Comparison of ENCODE assay signal across 34 cellular contexts in the genomic region with DNA sequence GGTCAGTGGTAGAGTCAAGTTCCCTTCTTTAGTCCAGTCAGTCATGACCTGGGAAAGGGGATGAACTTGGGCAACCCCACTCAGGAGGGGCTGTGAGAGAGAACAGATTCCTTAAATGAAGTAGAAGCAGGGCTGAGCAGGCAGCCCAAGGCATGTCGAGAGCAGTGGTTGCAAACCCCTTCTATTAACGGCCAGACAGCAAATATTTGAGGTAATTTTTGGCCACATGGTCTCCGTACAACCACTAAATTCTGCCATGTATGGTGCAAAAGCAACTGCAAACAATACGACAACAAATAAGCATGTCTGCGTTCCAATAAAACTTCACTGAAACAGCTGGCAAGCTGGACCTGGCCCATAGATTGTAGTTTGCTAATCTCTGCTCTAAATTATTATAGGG.
"Had no signal": no experiment of that assay in that cellular context is flagged by ENCODE, and none has a peak within 500 bp of the region (broad histone marks: within the 10 kb centered on the region; RNA-seq: fewer than 3 reads in every experiment).

No MANE protein-coding gene starts in this region.

- H3K36me3 ChIP-seq: adrenal gland, esophagus squamous epithelium, WERI-Rb-1 had no signal

- H3K27ac ChIP-seq: adrenal gland, body of pancreas, epithelial cell of prostate, esophagus squamous epithelium, WERI-Rb-1 had no signal

- DNase-seq: activated B cell treated with CpG ODN at 0.5 μM for 24 hours; activated CD4-positive, alpha-beta memory T cell treated with anti-CD3 and anti-CD28 coated beads for 36 hours; activated CD4-positive, alpha-beta T cell treated with anti-CD3 and anti-CD28 coated beads for 48 hours; activated CD4-positive, alpha-beta T cell treated with anti-CD3 and anti-CD28 coated beads, Interleukin-2, amount 50 U/mL, for 1 hour; activated CD8-positive, alpha-beta memory T cell treated with anti-CD3 and anti-CD28 coated beads, Interleukin-2, amount 10 ng/mL, durations not matched to agents 7 days and 5 days; activated CD8-positive, alpha-beta memory T cell treated with anti-CD3 and anti-CD28 coated beads, Interleukin-2, amount 50 U/mL, for 4 hours; activated CD8-positive, alpha-beta T cell treated with anti-CD3 and anti-CD28 coated beads, Interleukin-2, amount 10 ng/mL, durations not matched to agents 7 days and 5 days; activated effector memory CD4-positive, alpha-beta T cell treated with anti-CD3 and anti-CD28 coated beads, Interleukin-2, amount 50 U/mL, for 16 hours; activated naive CD4-positive, alpha-beta T cell treated with anti-CD3 and anti-CD28 coated beads for 36 hours; activated naive CD8-positive, alpha-beta T cell treated with anti-CD3 and anti-CD28 coated beads for 36 hours; activated naive CD8-positive, alpha-beta T cell treated with anti-CD3 and anti-CD28 coated beads, Interleukin-2, amount 50 U/mL, for 24 hours; activated T-cell treated with anti-CD3 and anti-CD28 coated beads, Interleukin-2, amount 50 U/mL, for 1 hour; activated T-cell treated with anti-CD3 and anti-CD28 coated beads, Interleukin-2, amount 50 U/mL, for 48 hours; adrenal gland; amygdala; aorta; body of pancreas; caudate nucleus; cortex of kidney; dermis blood vessel endothelial cell; effector CD4-positive, alpha-beta T cell; effector memory CD8-positive, alpha-beta T cell; esophagus squamous epithelium; foreskin fibroblast; head of caudate nucleus; T-helper 17 cell; T1000; WERI-Rb-1 had no signal

- H3K36me3 Mint-ChIP-seq: activated CD4-positive, alpha-beta memory T cell treated with anti-CD3 and anti-CD28 coated beads for 36 hours; activated CD8-positive, alpha-beta memory T cell treated with anti-CD3 and anti-CD28 coated beads, Interleukin-2, amount 10 ng/mL, durations not matched to agents 7 days and 5 days; activated naive CD4-positive, alpha-beta T cell treated with anti-CD3 and anti-CD28 coated beads, Interleukin-2, amount 50 U/mL, for 24 hours; activated naive CD8-positive, alpha-beta T cell treated with anti-CD3 and anti-CD28 coated beads for 36 hours had no signal

- H3K4me3 ChIP-seq: adrenal gland, body of pancreas, esophagus squamous epithelium had no signal

- H3K4me1 ChIP-seq: adrenal gland, body of pancreas, esophagus squamous epithelium had no signal

- H3K27me3 Mint-ChIP-seq: activated B cell treated with CpG ODN at 0.5 μM for 24 hours; activated CD4-positive, alpha-beta memory T cell treated with anti-CD3 and anti-CD28 coated beads for 36 hours; activated CD8-positive, alpha-beta memory T cell treated with anti-CD3 and anti-CD28 coated beads, Interleukin-2, amount 10 ng/mL, durations not matched to agents 7 days and 5 days; activated naive CD4-positive, alpha-beta T cell treated with anti-CD3 and anti-CD28 coated beads, Interleukin-2, amount 50 U/mL, for 24 hours; activated naive CD8-positive, alpha-beta T cell treated with anti-CD3 and anti-CD28 coated beads, Interleukin-2, amount 50 U/mL, for 24 hours; effector memory CD8-positive, alpha-beta T cell; T-helper 17 cell had no signal

- H3K4me3 Mint-ChIP-seq: activated B cell treated with CpG ODN at 0.5 μM for 24 hours; activated CD4-positive, alpha-beta memory T cell treated with anti-CD3 and anti-CD28 coated beads for 36 hours; activated CD8-positive, alpha-beta memory T cell treated with anti-CD3 and anti-CD28 coated beads, Interleukin-2, amount 10 ng/mL, durations not matched to agents 7 days and 5 days; activated CD8-positive, alpha-beta T cell treated with anti-CD3 and anti-CD28 coated beads, Interleukin-2, amount 10 ng/mL, durations not matched to agents 7 days and 5 days; activated naive CD4-positive, alpha-beta T cell treated with anti-CD3 and anti-CD28 coated beads for 36 hours; activated naive CD4-positive, alpha-beta T cell treated with anti-CD3 and anti-CD28 coated beads, Interleukin-2, amount 50 U/mL, for 24 hours; activated naive CD8-positive, alpha-beta T cell treated with anti-CD3 and anti-CD28 coated beads for 36 hours; activated naive CD8-positive, alpha-beta T cell treated with anti-CD3 and anti-CD28 coated beads, Interleukin-2, amount 50 U/mL, for 24 hours; activated T-helper 1 cell treated with anti-CD3 and anti-CD28 coated beads, Interleukin-12 subunit alpha, Interleukin-12 subunit beta, Interleukin-2, Interleukin-4 antibody, amounts not matched to agents 30 ng/mL and 10 ng/mL and 1 ng/mL, durations not matched to agents 14 hours and 24 hours and 36 hours; effector memory CD8-positive, alpha-beta T cell; T-helper 17 cell; T-helper 2 cell treated with Interferon-gamma antibody and Interleukin-4, amounts not matched to agents 5 μg/mL and 100 μg/mL, for 36 hours had no signal

- H3K4me1 Mint-ChIP-seq: activated B cell treated with CpG ODN at 0.5 μM for 24 hours; activated CD8-positive, alpha-beta memory T cell treated with anti-CD3 and anti-CD28 coated beads, Interleukin-2, amount 10 ng/mL, durations not matched to agents 7 days and 5 days; activated naive CD4-positive, alpha-beta T cell treated with anti-CD3 and anti-CD28 coated beads, Interleukin-2, amount 50 U/mL, for 24 hours; activated naive CD8-positive, alpha-beta T cell treated with anti-CD3 and anti-CD28 coated beads for 36 hours; activated naive CD8-positive, alpha-beta T cell treated with anti-CD3 and anti-CD28 coated beads, Interleukin-2, amount 50 U/mL, for 24 hours; T-helper 17 cell had no signal

- H3K27ac Mint-ChIP-seq: activated B cell treated with CpG ODN at 0.5 μM for 24 hours; activated CD4-positive, alpha-beta memory T cell treated with anti-CD3 and anti-CD28 coated beads for 36 hours; activated CD8-positive, alpha-beta memory T cell treated with anti-CD3 and anti-CD28 coated beads, Interleukin-2, amount 10 ng/mL, durations not matched to agents 7 days and 5 days; activated CD8-positive, alpha-beta T cell treated with anti-CD3 and anti-CD28 coated beads, Interleukin-2, amount 10 ng/mL, durations not matched to agents 7 days and 5 days; activated naive CD4-positive, alpha-beta T cell treated with anti-CD3 and anti-CD28 coated beads for 36 hours; activated naive CD4-positive, alpha-beta T cell treated with anti-CD3 and anti-CD28 coated beads, Interleukin-2, amount 50 U/mL, for 24 hours; activated naive CD8-positive, alpha-beta T cell treated with anti-CD3 and anti-CD28 coated beads for 36 hours; activated naive CD8-positive, alpha-beta T cell treated with anti-CD3 and anti-CD28 coated beads, Interleukin-2, amount 50 U/mL, for 24 hours; activated T-helper 1 cell treated with anti-CD3 and anti-CD28 coated beads, Interleukin-12 subunit alpha, Interleukin-12 subunit beta, Interleukin-2, Interleukin-4 antibody, amounts not matched to agents 30 ng/mL and 10 ng/mL and 1 ng/mL, durations not matched to agents 14 hours and 24 hours and 36 hours; activated T-helper 2 cell treated with anti-CD3 and anti-CD28 coated beads, Interferon-gamma antibody, Interleukin-2, Interleukin-4, amounts not matched to agents 10 μg/mL and 5 μg/mL and 100 μg/mL, durations not matched to agents 14 hours and 24 hours and 36 hours; effector memory CD8-positive, alpha-beta T cell; T-helper 17 cell; T-helper 2 cell treated with Interferon-gamma antibody and Interleukin-4, amounts not matched to agents 5 μg/mL and 100 μg/mL, for 36 hours had no signal

- ATAC-seq: activated CD4-positive, CD25-positive, alpha-beta regulatory T cell treated with anti-CD3 and anti-CD28 coated beads, Interleukin-2, amount 50 U/mL, for 24 hours; activated CD8-positive, alpha-beta memory T cell treated with anti-CD3 and anti-CD28 coated beads, Interleukin-2, amount 10 ng/mL, durations not matched to agents 7 days and 5 days; activated CD8-positive, alpha-beta T cell treated with anti-CD3 and anti-CD28 coated beads, Interleukin-2, amount 10 ng/mL, durations not matched to agents 7 days and 5 days; activated naive CD8-positive, alpha-beta T cell treated with anti-CD3 and anti-CD28 coated beads, Interleukin-2, amount 50 U/mL, for 24 hours; body of pancreas; effector memory CD8-positive, alpha-beta T cell; T-helper 17 cell had no signal

- H3K9me3 Mint-ChIP-seq: activated B cell treated with CpG ODN at 0.5 μM for 24 hours; activated naive CD4-positive, alpha-beta T cell treated with anti-CD3 and anti-CD28 coated beads for 36 hours; activated naive CD4-positive, alpha-beta T cell treated with anti-CD3 and anti-CD28 coated beads, Interleukin-2, amount 50 U/mL, for 24 hours; activated T-helper 1 cell treated with anti-CD3 and anti-CD28 coated beads, Interleukin-12 subunit alpha, Interleukin-12 subunit beta, Interleukin-2, Interleukin-4 antibody, amounts not matched to agents 30 ng/mL and 10 ng/mL and 1 ng/mL, durations not matched to agents 14 hours and 24 hours and 36 hours; activated T-helper 2 cell treated with anti-CD3 and anti-CD28 coated beads, Interferon-gamma antibody, Interleukin-2, Interleukin-4, amounts not matched to agents 10 μg/mL and 5 μg/mL and 100 μg/mL, durations not matched to agents 14 hours and 24 hours and 36 hours; T-helper 2 cell treated with Interferon-gamma antibody and Interleukin-4, amounts not matched to agents 5 μg/mL and 100 μg/mL, for 36 hours had no signal

- H3K27me3 ChIP-seq: adrenal gland, body of pancreas, esophagus squamous epithelium had no signal

- H3K9me3 ChIP-seq: adrenal gland, body of pancreas, esophagus squamous epithelium had no signal
